8 cellular contexts compared by ENCODE assay signal in the genomic region with DNA sequence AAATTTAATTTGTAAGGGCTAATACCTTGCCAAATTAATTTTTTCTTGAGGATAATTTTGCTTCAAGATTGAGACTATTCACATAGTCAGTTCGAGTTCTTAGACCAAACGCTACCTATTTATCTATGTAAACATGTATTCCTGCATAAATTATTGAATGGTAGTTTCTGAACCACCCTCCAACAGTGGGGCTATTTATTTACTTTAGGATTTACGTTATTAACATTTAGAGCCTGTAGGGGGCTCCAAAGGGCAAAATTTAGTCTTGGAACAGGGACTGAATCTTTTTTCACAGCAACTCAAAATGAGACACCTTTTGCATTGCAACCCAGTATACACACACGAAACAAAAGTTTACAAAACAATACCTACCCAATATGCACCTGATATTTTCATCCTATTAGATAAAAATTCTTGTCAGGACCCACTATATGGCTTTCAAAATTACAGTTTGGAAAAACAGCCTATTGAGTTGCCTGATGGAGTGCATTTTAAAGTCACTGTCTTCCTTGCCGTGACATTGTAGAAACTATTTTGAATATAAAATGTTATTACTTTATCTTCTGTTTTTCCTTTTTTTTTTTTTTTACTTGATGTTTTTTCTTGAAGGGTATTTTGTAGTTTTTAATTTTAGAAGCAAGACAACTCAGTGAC. TPM values are rescaled to one million over a fixed set of nuclear protein-coding genes. Genes with fewer than 3 reads are reported as not detected.
DNase-seq lines count a peak whose midpoint lies in the region; ATAC-seq and TF ChIP-seq lines count a peak whose summit lies in the region.

No MANE protein-coding gene starts in this region.

- no peak overlapping the region for H3K4me3 ChIP-seq in brain microvascular endothelial cell (ENCODE audit: low read depth, low read length)

- TF ChIP-seq CTCF in brain microvascular endothelial cell (IDR thresholded peaks at IDR 0.05; ENCODE audit: low read depth, low read length, missing control alignments), result peak; percentile 53

- no peaks in the 10 kb centered on the region for H3K27me3 ChIP-seq in brain microvascular endothelial cell (replicated peaks)

- DNase-seq in DMS53 (lab: John Stamatoyannopoulos, UW), result peak; percentile 79
- DNase-seq in NCI-H69 (lab: John Stamatoyannopoulos, UW), result peak; percentile 76
- DNase-seq in brain microvascular endothelial cell, result peak; percentile 13
- no peak for DNase-seq in left colon
- DNase-seq in UCSD-AML1 (lab: John Stamatoyannopoulos, UW; ENCODE audit: unreplicated experiment), result no peak
- no peak for DNase-seq in activated effector memory CD4-positive, alpha-beta T cell treated with Interleukin-2 at 50 U/mL for 16 hours

- in situ Hi-C loops in brain microvascular endothelial cell (cut with HindIII; ENCODE audit: low pct_ligation_motif_present, low sequenced_read_pairs), result no loop called here

- intact Hi-C loops in left colon (cut with DNase I, micrococcal nuclease), result loop anchor here in 1 of 2 donors (5.0 kb wide), 1 partner anchor 136 kb away; no protein-coding TSS in a partner anchor

- ATAC-seq in GM19023 (IDR thresholded peaks at IDR 0.05; ENCODE audit: unreplicated experiment), result peak; percentile 63
- peak; percentile 80 for ATAC-seq in HG03139 (IDR thresholded peaks at IDR 0.05; ENCODE audit: unreplicated experiment)
- ATAC-seq in left colon, result peak; percentile 44

- H3K27ac ChIP-seq in brain microvascular endothelial cell, result no peak overlapping the region

- H3K36me3 ChIP-seq in brain microvascular endothelial cell (replicated peaks), result no peaks in the 10 kb centered on the region

RNA-seq across cellular contexts. Expression of a gene that starts 47.1 kb away (rescaled TPM):
- not detected for total RNA-seq in left colon

Comparison
In these comparisons a context has a peak if more than half of its experiments do, and no peak if none do; other contexts are left out.
1. DNase-seq: peak in DMS53 (single experiment), NCI-H69 (single experiment) and brain microvascular endothelial cell (single experiment); none in left colon (0 of 2), UCSD-AML1 (single experiment) and activated effector memory CD4-positive, alpha-beta T cell treated with Interleukin-2 at 50 U/mL for 16 hours (single experiment).
2. Peak in every context shown above with its lines, with median percentiles within 50 percentile points of each other: ATAC-seq.